26 cellular contexts compared by ENCODE assay signal in the genomic region with DNA sequence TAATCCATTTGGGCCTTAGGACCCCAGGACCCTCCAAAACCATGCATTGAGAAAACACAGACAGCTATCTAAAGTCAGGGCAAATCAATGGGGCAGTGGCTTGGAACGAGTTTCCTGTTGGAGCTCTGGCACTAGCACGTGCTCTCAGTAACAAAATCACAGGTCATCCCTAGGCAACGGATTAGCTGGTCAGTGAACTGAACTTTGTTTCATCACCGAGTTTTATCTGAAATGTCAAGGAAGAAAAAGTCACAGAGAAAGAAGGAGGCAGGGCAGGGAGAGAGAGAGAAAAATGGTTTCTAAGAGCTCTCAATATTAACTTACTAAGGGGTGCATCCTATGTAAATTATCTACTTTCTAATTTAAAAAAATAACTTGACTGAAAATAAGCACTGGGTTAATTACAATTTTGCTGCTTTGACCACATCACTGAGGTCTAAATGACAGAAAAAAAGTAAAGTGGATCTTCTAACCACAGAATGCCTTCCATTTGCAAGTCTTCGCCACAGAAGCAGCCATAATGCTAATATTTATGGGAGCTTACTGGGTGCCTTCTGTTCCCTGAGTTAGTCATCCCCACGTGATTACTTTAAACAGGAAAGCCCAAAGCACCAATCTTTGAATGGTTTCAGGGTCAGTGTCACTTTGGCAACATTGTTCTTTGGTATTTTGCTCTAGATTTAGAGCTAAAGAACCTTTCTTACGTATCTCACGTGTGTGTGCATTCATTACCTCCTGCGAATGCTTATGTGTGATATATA.
A peak's percentile ranks its signal among the peaks of the same experiment; 100 is the strongest.
DNase-seq lines count a peak whose midpoint lies in the region; ATAC-seq, FAIRE-seq and TF ChIP-seq lines count a peak whose summit lies in the region.
"Had no signal": no experiment of that assay in that cellular context is flagged by ENCODE, and none has a peak within 500 bp of the region (broad histone marks: within the 10 kb centered on the region; RNA-seq: fewer than 3 reads in every experiment).

No MANE protein-coding gene starts in this region.

- 59% methylated on average over 9 of the region's 9 CpGs for WGBS in body of pancreas, 2 donors
- 44% methylated on average over 9 of the region's 9 CpGs for WGBS in HepG2 (ENCODE audit: low lambda C conversion rate)

- H4K20me1 ChIP-seq in HepG2 (ENCODE audit: insufficient read depth, low read length): no peaks in the 10 kb centered on the region

- peaks cover 2 to 5% of the 10 kb centered on the region in 2 donors for H3K9me3 Mint-ChIP-seq in natural killer cell
- H3K9me3 Mint-ChIP-seq: activated B cell treated with CpG ODN at 0.5 μM for 24 hours; activated naive CD4-positive, alpha-beta T cell treated with anti-CD3 and anti-CD28 coated beads, Interleukin-2, amount 10 ng/mL, durations not matched to agents 7 days and 5 days; endodermal cell; neural progenitor cell had no signal

- 0 out of 2 replicates have a peak overlapping the region, but pooled peaks have one; percentile 19 for H3K9ac ChIP-seq in HepG2 (ENCODE audit: insufficient read depth, low read depth, low read length)
- H3K9ac ChIP-seq: neural progenitor cell had no signal

- no peaks in the 10 kb centered on the region for H3K27me3 Mint-ChIP-seq in natural killer cell (ENCODE audit: low read depth in 2 of 2)
- H3K27me3 Mint-ChIP-seq: activated B cell treated with CpG ODN at 0.5 μM for 24 hours; activated CD4-positive, alpha-beta memory T cell treated with anti-CD3 and anti-CD28 coated beads, Interleukin-2, amount 10 ng/mL, durations not matched to agents 7 days and 5 days; activated naive CD4-positive, alpha-beta T cell treated with anti-CD3 and anti-CD28 coated beads, Interleukin-2, amount 10 ng/mL, durations not matched to agents 7 days and 5 days; T-helper 17 cell had no signal

- no peaks in the 10 kb centered on the region for H3K79me2 ChIP-seq in HepG2 (ENCODE audit: insufficient read depth, low read length)

- peaks cover 58% of the 10 kb centered on the region for H3K4me1 ChIP-seq in body of pancreas
- peaks cover 74% of the 10 kb centered on the region for H3K4me1 ChIP-seq in HepG2 (ENCODE audit: insufficient read depth, low read length)
- H3K4me1 ChIP-seq: A549, ascending aorta, neural progenitor cell, psoas muscle had no signal

- H3K36me3 ChIP-seq in body of pancreas (replicated peaks in 1 of 2; ENCODE audit: insufficient read depth in 1 of 2, low read depth in 2 of 2) (no peaks in the 10 kb centered on the region), HepG2 (replicated peaks in 1 of 2; ENCODE audit: control insufficient read depth in 1 of 2, insufficient read depth in 2 of 2, low read length in 2 of 2) (no peaks in the 10 kb centered on the region)
- H3K36me3 ChIP-seq: ascending aorta, neural progenitor cell, SJCRH30, suprapubic skin had no signal

- no peak for TF ChIP-seq POLR2A in body of pancreas (IDR thresholded peaks at IDR 0.05)
- TF ChIP-seq POLR2A in HepG2 (IDR thresholded peaks at IDR 0.05; ENCODE audit: insufficient read depth in 1 of 2, low read depth in 2 of 2, low read length in 2 of 2): no peak

- H3K27me3 ChIP-seq in AG04450 (ENCODE audit: control insufficient read depth, insufficient read depth, low read length): no peaks in the 10 kb centered on the region
- H3K27me3 ChIP-seq in body of pancreas: no peaks in the 10 kb centered on the region
- H3K27me3 ChIP-seq in HepG2 (ENCODE audit: control insufficient read depth in 1 of 2, insufficient read depth in 2 of 2, low read length in 2 of 2): no peaks in the 10 kb centered on the region
- H3K27me3 ChIP-seq: ascending aorta, neural progenitor cell, SJCRH30, suprapubic skin had no signal

- TF ChIP-seq CTCF in AG04450 (IDR thresholded peaks at IDR 0.05; ENCODE audit: low read depth, low read length) (no peak), body of pancreas (IDR thresholded peaks at IDR 0.05) (no peak), HepG2 (CRISPR knock-in tag; IDR thresholded peaks at IDR 0.05) (no peak), natural killer cell (IDR thresholded peaks at IDR 0.05) (no peak)

- POLR2A ChIA-PET in AG04450 (lab: Yijun Ruan, JAX) (interaction anchor here (0.8 kb wide), 1 partner anchor 69 kb away, joined by 3 read pairs; no protein-coding TSS in a partner anchor), HepG2 (lab: Yijun Ruan, JAX) (interaction anchor here (2.0 to 2.8 kb wide), 3 partner anchors 28 to 42 kb away, joined by 8 to 19 read pairs (median 16); no protein-coding TSS in a partner anchor)

- no peak overlapping the region for H3K4me3 ChIP-seq in AG04450 (ENCODE audit: low read depth, low read length)
- H3K4me3 ChIP-seq in body of pancreas: no peak overlapping the region
- no peak overlapping the region for H3K4me3 ChIP-seq in HepG2 (replicated peaks in 1 of 3; ENCODE audit: insufficient read depth in 1 of 3, low read depth in 2 of 3, low read length in 3 of 3)
- H3K4me3 ChIP-seq: A549, ascending aorta, neural progenitor cell, psoas muscle, SJCRH30, suprapubic skin had no signal

- no peak overlapping the region for H3K4me3 Mint-ChIP-seq in natural killer cell
- H3K4me3 Mint-ChIP-seq: activated B cell treated with CpG ODN at 0.5 μM for 24 hours; activated CD4-positive, alpha-beta memory T cell treated with anti-CD3 and anti-CD28 coated beads, Interleukin-2, amount 10 ng/mL, durations not matched to agents 7 days and 5 days; activated naive CD4-positive, alpha-beta T cell treated with anti-CD3 and anti-CD28 coated beads, Interleukin-2, amount 10 ng/mL, durations not matched to agents 7 days and 5 days; endodermal cell; neural progenitor cell; T-helper 17 cell had no signal

- 0 out of 2 replicates have a peak overlapping the region, but pooled peaks have one; percentile 11 for H3K4me2 ChIP-seq in HepG2 (ENCODE audit: low read depth, low read length)
- H3K4me2 ChIP-seq: A549, neural progenitor cell had no signal

- no peak for FAIRE-seq in HepG2 (lab: Jason Lieb, UNC)
- FAIRE-seq: A549, HTR-8/SVneo, kidney had no signal

- H3K9me3 ChIP-seq in AG04450 (ENCODE audit: control insufficient read depth, insufficient read depth, low read length) (no peaks in the 10 kb centered on the region), body of pancreas (no peaks in the 10 kb centered on the region), HepG2 (ENCODE audit: low read length) (peaks cover 10% of the 10 kb centered on the region)
- H3K9me3 ChIP-seq: A549, ascending aorta, psoas muscle, SJCRH30, suprapubic skin had no signal

- BruUV-seq in HepG2 (replicated peaks; lab: Mats Ljungman, UMichigan): no TSS peak

- in situ Hi-C loops in HepG2 (cut with HindIII; ENCODE audit: extremely low pct_ligation_motif_present, low pct_unique_long_range_greater_than_20kb): no loop called here

- intact Hi-C loops in body of pancreas (cut with DNase I) (no loop called here), HepG2 (cut with micrococcal nuclease; ENCODE audit: unreplicated experiment) (no loop called here), natural killer cell (cut with micrococcal nuclease) (no loop called here)

- peak in 1 of 2 experiments; percentile 18; a peak in 1 of 4 replicates for TF ChIP-seq EP300 in HepG2 (IDR thresholded peaks at IDR 0.05; ENCODE audit: low read depth in 2 of 2, low read length in 2 of 2)
- TF ChIP-seq EP300 in HepG2 (CRISPR knock-in tag; IDR thresholded peaks at IDR 0.05; ENCODE audit: borderline replicate concordance): no peak

- no peak for TF ChIP-seq RAD21 in HepG2 (CRISPR knock-in tag; IDR thresholded peaks at IDR 0.05)

- no peak overlapping the region for H3K27ac Mint-ChIP-seq in natural killer cell
- H3K27ac Mint-ChIP-seq: activated B cell treated with CpG ODN at 0.5 μM for 24 hours; activated CD4-positive, alpha-beta memory T cell treated with anti-CD3 and anti-CD28 coated beads, Interleukin-2, amount 10 ng/mL, durations not matched to agents 7 days and 5 days; activated naive CD4-positive, alpha-beta T cell treated with anti-CD3 and anti-CD28 coated beads, Interleukin-2, amount 10 ng/mL, durations not matched to agents 7 days and 5 days; endodermal cell; neural progenitor cell; T-helper 17 cell had no signal

- no peak overlapping the region for H3K27ac ChIP-seq in AG04450 (ENCODE audit: low read depth, low read length)
- H3K27ac ChIP-seq in body of pancreas: peak overlapping the region; percentile 54 to 72 (median 67)
- H3K27ac ChIP-seq in HepG2 (ENCODE audit: extremely low read length, insufficient read depth, low read length): peak overlapping the region; percentile 48
- H3K27ac ChIP-seq: A549, ascending aorta, neural progenitor cell, psoas muscle, SJCRH30, suprapubic skin had no signal

- peak; percentile 74 for ATAC-seq in body of pancreas
- no peak for ATAC-seq in HepG2
- ATAC-seq in natural killer cell: no peak
- no peak for ATAC-seq in GM19023 (IDR thresholded peaks at IDR 0.05; ENCODE audit: unreplicated experiment)
- ATAC-seq: A549, psoas muscle, T-helper 17 cell had no signal

- H3K36me3 Mint-ChIP-seq in natural killer cell: no peaks in the 10 kb centered on the region
- H3K36me3 Mint-ChIP-seq: activated naive CD4-positive, alpha-beta T cell treated with anti-CD3 and anti-CD28 coated beads, Interleukin-2, amount 10 ng/mL, durations not matched to agents 7 days and 5 days; neural progenitor cell had no signal

- DNase-seq in AG04450 (ENCODE audit: low read depth, low spot score) (peak; percentile 46), HT1080 (ENCODE audit: low read depth) (peak; percentile 20), body of pancreas (peak; percentile 47 to 76 (median 64)), HepG2 (ENCODE audit: low spot score) (peak; percentile 33), NCI-H2171 (lab: John Stamatoyannopoulos, UW) (no peak), anterior cingulate cortex (lab: John Stamatoyannopoulos, UW) (no peak), natural killer cell (no peak)
- DNase-seq: activated B cell treated with CpG ODN at 0.5 μM for 24 hours; activated CD4-positive, alpha-beta memory T cell treated with anti-CD3 and anti-CD28 coated beads, Interleukin-2, amount 10 ng/mL, durations not matched to agents 7 days and 5 days; activated naive CD4-positive, alpha-beta T cell treated with anti-CD3 and anti-CD28 coated beads, Interleukin-2, amount 10 ng/mL, durations not matched to agents 7 days and 5 days; endodermal cell; hypothalamus; kidney; mesendoderm; NCI-H1436; NCI-H748 treated with DMSO at 0.1 percent for 48 hours; psoas muscle; SJCRH30; stimulated activated CD4-positive, alpha-beta T cell treated with anti-CD3 and anti-CD28 coated beads, Interleukin-12 subunit alpha, Interleukin-12 subunit beta, amount 100 ng/mL, for 4 hours; T-helper 17 cell had no signal

- H2AFZ ChIP-seq in HepG2 (ENCODE audit: low read length): no peak overlapping the region
- H2AFZ ChIP-seq: neural progenitor cell had no signal

- CTCF ChIA-PET in AG04450 (lab: Charles Lee): interaction anchor here (1.1 to 2.6 kb wide), 2 partner anchors 40 to 47 kb away, joined by 3 to 8 read pairs; no protein-coding TSS in a partner anchor
- CTCF ChIA-PET in HepG2 (lab: Yijun Ruan, JAX; ENCODE audit: low intra/inter-chr PET ratio, low total read pairs): no interaction called here

- H3K4me1 Mint-ChIP-seq in natural killer cell: no peaks in the 10 kb centered on the region
- H3K4me1 Mint-ChIP-seq: activated B cell treated with CpG ODN at 0.5 μM for 24 hours; activated CD4-positive, alpha-beta memory T cell treated with anti-CD3 and anti-CD28 coated beads, Interleukin-2, amount 10 ng/mL, durations not matched to agents 7 days and 5 days; activated naive CD4-positive, alpha-beta T cell treated with anti-CD3 and anti-CD28 coated beads, Interleukin-2, amount 10 ng/mL, durations not matched to agents 7 days and 5 days; T-helper 17 cell had no signal

TF ChIP-seq in HepG2, 621 proteins besides CTCF, POLR2A, EP300 and RAD21 (continues in another document):
- no peak for TF ChIP-seq HCFC1 (IDR thresholded peaks at IDR 0.05; ENCODE audit: low read depth, low read length)

Comparison
In these comparisons a context has a peak if more than half of its experiments do, and no peak if none do; other contexts are left out.
1. DNase-seq: peak in AG04450 (single experiment), HT1080 (single experiment), body of pancreas (4 of 4) and HepG2 (single experiment); none in NCI-H2171 (single experiment), anterior cingulate cortex (0 of 58) and natural killer cell (single experiment).